Comparison of ENCODE assay signal across 9 cellular contexts in genomic region chr22:29555065-29555644, GRCh38. TPM values are rescaled to one million over a fixed set of nuclear protein-coding genes. Genes with fewer than 3 reads are reported as not detected.
DNase-seq lines count a peak whose midpoint lies in the region; ATAC-seq and TF ChIP-seq lines count a peak whose summit lies in the region.
"Had no signal": no experiment of that assay in that cellular context is flagged by ENCODE, and none has a peak within 500 bp of the region (broad histone marks: within the 10 kb centered on the region; RNA-seq: fewer than 3 reads in every experiment).

No MANE protein-coding gene starts in this region.

- no peak for TF ChIP-seq POLR2A in prostate gland (IDR thresholded peaks at IDR 0.05)

- CTCF ChIA-PET in activated CD8-positive, alpha-beta T cell treated with anti-CD3 and anti-CD28 coated beads for 36 hours (lab: Charles Lee), result interaction anchor here (0.9 to 2.0 kb wide), 3 partner anchors 10 to 533 kb away, joined by 3 to 6 read pairs (median 6); no protein-coding TSS in a partner anchor

- no peaks in the 10 kb centered on the region for H3K9me3 ChIP-seq in prostate gland
- H3K9me3 ChIP-seq: lower lobe of right lung had no signal

- no peak overlapping the region for H3K4me3 ChIP-seq in foreskin fibroblast (ENCODE audit: low read depth in 1 of 2, low read length in 2 of 2)
- no peak overlapping the region for H3K4me3 ChIP-seq in prostate gland

- WGBS in prostate gland, result 38% methylated on average over 4 of the region's 4 CpGs

- no peaks in the 10 kb centered on the region for H3K4me1 ChIP-seq in prostate gland (replicated peaks)

- no peaks in the 10 kb centered on the region for H3K9me3 Mint-ChIP-seq in T-helper 1 cell treated with Interleukin-12 subunit alpha and Interleukin-12 subunit beta and Interleukin-4 antibody, amounts not matched to agents 30 μg/mL and 1 μg/mL, for 36 hours
- no peaks in the 10 kb centered on the region for H3K9me3 Mint-ChIP-seq in activated CD8-positive, alpha-beta T cell treated with anti-CD3 and anti-CD28 coated beads for 36 hours

- H3K4me3 Mint-ChIP-seq in T-helper 1 cell treated with Interleukin-12 subunit alpha and Interleukin-12 subunit beta and Interleukin-4 antibody, amounts not matched to agents 30 μg/mL and 1 μg/mL, for 36 hours, result peak overlapping the region; percentile 19
- peak overlapping the region; percentile 4 for H3K4me3 Mint-ChIP-seq in activated CD8-positive, alpha-beta T cell treated with anti-CD3 and anti-CD28 coated beads for 36 hours

- no peaks in the 10 kb centered on the region for H3K27me3 ChIP-seq in prostate gland (replicated peaks; ENCODE audit: insufficient read depth)

- no peak overlapping the region for H3K27ac Mint-ChIP-seq in T-helper 1 cell treated with Interleukin-12 subunit alpha and Interleukin-12 subunit beta and Interleukin-4 antibody, amounts not matched to agents 30 μg/mL and 1 μg/mL, for 36 hours
- H3K27ac Mint-ChIP-seq in activated CD8-positive, alpha-beta T cell treated with anti-CD3 and anti-CD28 coated beads for 36 hours, result peak overlapping the region; percentile 75

- POLR2A ChIA-PET in activated CD8-positive, alpha-beta T cell treated with anti-CD3 and anti-CD28 coated beads for 36 hours (lab: Charles Lee), result interaction anchor here (1.5 kb wide), 2 partner anchors 35 to 51 kb away, joined by 4 read pairs; no protein-coding TSS in a partner anchor

- DNase-seq in T-helper 1 cell (no peak), foreskin fibroblast (peak; percentile 15 to 58), prostate gland (ENCODE audit: low spot score) (no peak), activated gamma-delta T cell treated with Interleukin-2 at 50 U/mL for 16 hours (no peak)
- no peak for DNase-seq in activated CD8-positive, alpha-beta T cell treated with anti-CD3 and anti-CD28 coated beads for 36 hours
- DNase-seq: lower lobe of right lung had no signal

- H3K36me3 ChIP-seq in prostate gland, result peaks cover 0 to 7% of the 10 kb centered on the region in 2 donors

- H3K27me3 Mint-ChIP-seq in T-helper 1 cell treated with Interleukin-12 subunit alpha and Interleukin-12 subunit beta and Interleukin-4 antibody, amounts not matched to agents 30 μg/mL and 1 μg/mL, for 36 hours (ENCODE audit: low read depth), result no peaks in the 10 kb centered on the region
- H3K27me3 Mint-ChIP-seq in activated CD8-positive, alpha-beta T cell treated with anti-CD3 and anti-CD28 coated beads for 36 hours, result no peaks in the 10 kb centered on the region

- TF ChIP-seq CTCF in activated CD8-positive, alpha-beta T cell treated with anti-CD3 and anti-CD28 coated beads for 36 hours (IDR thresholded peaks at IDR 0.05), result no peak
- TF ChIP-seq CTCF in foreskin fibroblast (IDR thresholded peaks at IDR 0.05; ENCODE audit: low read depth, low read length) (no peak), prostate gland (IDR thresholded peaks at IDR 0.05) (no peak)

- H3K27ac ChIP-seq in prostate gland, result peak overlapping the region; percentile 72 to 75

- no peak for ATAC-seq in activated CD8-positive, alpha-beta T cell treated with anti-CD3 and anti-CD28 coated beads for 36 hours
- ATAC-seq in GM21528 (IDR thresholded peaks at IDR 0.05; ENCODE audit: low FRiP score, unreplicated experiment), result no peak
- ATAC-seq in GM21360 (IDR thresholded peaks at IDR 0.05; ENCODE audit: unreplicated experiment), result no peak
- ATAC-seq: lower lobe of right lung had no signal

- H3K36me3 Mint-ChIP-seq in T-helper 1 cell treated with Interleukin-12 subunit alpha and Interleukin-12 subunit beta and Interleukin-4 antibody, amounts not matched to agents 30 μg/mL and 1 μg/mL, for 36 hours (ENCODE audit: low read depth), result peaks cover 20% of the 10 kb centered on the region
- H3K36me3 Mint-ChIP-seq in activated CD8-positive, alpha-beta T cell treated with anti-CD3 and anti-CD28 coated beads for 36 hours (ENCODE audit: low read depth), result peaks cover 21% of the 10 kb centered on the region

- intact Hi-C loops in activated CD8-positive, alpha-beta T cell treated with anti-CD3 and anti-CD28 coated beads for 36 hours (cut with micrococcal nuclease), result no loop called here
- intact Hi-C loops in prostate gland (cut with DNase I), result no loop called here

- H3K4me1 Mint-ChIP-seq in T-helper 1 cell treated with Interleukin-12 subunit alpha and Interleukin-12 subunit beta and Interleukin-4 antibody, amounts not matched to agents 30 μg/mL and 1 μg/mL, for 36 hours (ENCODE audit: low read depth), result peaks cover 12% of the 10 kb centered on the region
- peaks cover 5% of the 10 kb centered on the region for H3K4me1 Mint-ChIP-seq in activated CD8-positive, alpha-beta T cell treated with anti-CD3 and anti-CD28 coated beads for 36 hours (ENCODE audit: low read depth)

RNA-seq across cellular contexts. Expression of gene THOC5, which starts 1.6 kb away (rescaled TPM):
- total RNA-seq in activated CD8-positive, alpha-beta T cell treated with anti-CD3 and anti-CD28 coated beads for 36 hours, result 10 to 100 TPM; 48.7 to 57.3 TPM
- total RNA-seq in prostate gland, result 10 to 100 TPM; 27.5 to 57.9 TPM

RNA-seq across cellular contexts. Expression of gene NIPSNAP1, which starts 25.8 kb away (rescaled TPM):
- 10 to 100 TPM; 58.3 to 61.9 TPM for total RNA-seq in activated CD8-positive, alpha-beta T cell treated with anti-CD3 and anti-CD28 coated beads for 36 hours
- 10 to 100 TPM; 24.1 to 46.9 TPM for total RNA-seq in prostate gland

RNA-seq across cellular contexts. Expression of gene NF2, which starts 48.3 kb away (rescaled TPM):
- 10 to 100 TPM; 34.4 to 35.3 TPM for total RNA-seq in activated CD8-positive, alpha-beta T cell treated with anti-CD3 and anti-CD28 coated beads for 36 hours
- 10 to 100 TPM; 32.3 to 34.7 TPM for total RNA-seq in prostate gland

Comparison
In these comparisons a context has a peak if more than half of its experiments do, and no peak if none do; other contexts are left out.
1. DNase-seq: peak in foreskin fibroblast (2 of 2); none in T-helper 1 cell (0 of 5), activated CD8-positive, alpha-beta T cell treated with anti-CD3 and anti-CD28 coated beads for 36 hours (single experiment), prostate gland (single experiment) and activated gamma-delta T cell treated with Interleukin-2 at 50 U/mL for 16 hours (single experiment).